Comparison of ENCODE assay signal across 25 cellular contexts in the genomic region with DNA sequence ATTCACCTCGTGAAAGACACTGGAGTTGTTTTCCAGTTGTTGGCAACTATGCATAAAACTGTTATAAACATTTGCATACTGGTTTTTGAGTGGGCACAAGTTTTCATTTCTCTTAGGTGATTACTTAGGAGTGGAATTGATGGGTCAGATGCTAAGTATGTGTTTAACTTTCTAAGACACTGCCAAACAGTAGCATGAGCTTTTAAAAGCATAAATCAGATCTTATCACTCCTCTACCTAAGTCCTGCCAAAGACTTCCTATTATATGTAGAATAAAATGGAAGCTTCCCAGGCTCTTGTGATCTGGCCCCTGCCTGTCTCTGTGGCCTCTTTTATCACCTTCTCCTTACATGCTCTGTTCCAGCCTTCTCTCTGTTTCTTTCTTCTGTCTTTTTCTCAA.
"Had no signal": no experiment of that assay in that cellular context is flagged by ENCODE, and none has a peak within 500 bp of the region (broad histone marks: within the 10 kb centered on the region; RNA-seq: fewer than 3 reads in every experiment).

No MANE protein-coding gene starts in this region.

- ATAC-seq: activated CD8-positive, alpha-beta memory T cell treated with anti-CD3 and anti-CD28 coated beads, Interleukin-2, amount 10 ng/mL, durations not matched to agents 7 days and 5 days; T-cell had no signal

- H3K4me1 Mint-ChIP-seq: activated B cell treated with CpG ODN at 0.5 μM for 24 hours; activated CD4-positive, alpha-beta T cell treated with anti-CD3 and anti-CD28 coated beads, Interleukin-2, amount 10 ng/mL, durations not matched to agents 24 days and 14 days; activated CD8-positive, alpha-beta memory T cell treated with anti-CD3 and anti-CD28 coated beads, Interleukin-2, amount 10 ng/mL, durations not matched to agents 7 days and 5 days; activated naive CD4-positive, alpha-beta T cell treated with anti-CD3 and anti-CD28 coated beads, Interleukin-2, amount 50 U/mL, for 24 hours; T-cell had no signal

- H3K4me1 ChIP-seq: colonic mucosa had no signal

- H3K4me3 Mint-ChIP-seq: activated B cell treated with CpG ODN at 0.5 μM for 24 hours; activated CD4-positive, alpha-beta T cell treated with anti-CD3 and anti-CD28 coated beads, Interleukin-2, amount 10 ng/mL, durations not matched to agents 24 days and 14 days; activated CD8-positive, alpha-beta memory T cell treated with anti-CD3 and anti-CD28 coated beads, Interleukin-2, amount 10 ng/mL, durations not matched to agents 7 days and 5 days; activated naive CD4-positive, alpha-beta T cell treated with anti-CD3 and anti-CD28 coated beads, Interleukin-2, amount 50 U/mL, for 24 hours; activated T-cell treated with anti-CD3 and anti-CD28 coated beads, Interleukin-2, amount 50 U/mL, for 24 hours; activated T-helper 1 cell treated with anti-CD3 and anti-CD28 coated beads, Interleukin-12 subunit alpha, Interleukin-12 subunit beta, Interleukin-2, Interleukin-4 antibody, amounts not matched to agents 30 ng/mL and 10 ng/mL and 1 ng/mL, durations not matched to agents 14 hours and 24 hours and 36 hours; T-cell had no signal

- H3K27ac ChIP-seq: colonic mucosa had no signal

- H3K36me3 ChIP-seq: colonic mucosa had no signal

- H3K9me3 ChIP-seq: colonic mucosa had no signal

- DNase-seq: activated B cell treated with CpG ODN at 0.5 μM for 24 hours; activated CD4-positive, alpha-beta T cell treated with anti-CD3 and anti-CD28 coated beads for 1 hour; activated CD4-positive, alpha-beta T cell treated with anti-CD3 and anti-CD28 coated beads, Interleukin-2, amount 10 ng/mL, durations not matched to agents 24 days and 14 days; activated CD4-positive, alpha-beta T cell treated with anti-CD3 and anti-CD28 coated beads, Interleukin-2, amount 50 U/mL, for 48 hours; activated CD8-positive, alpha-beta memory T cell treated with anti-CD3 and anti-CD28 coated beads, Interleukin-2, amount 10 ng/mL, durations not matched to agents 7 days and 5 days; activated effector memory CD4-positive, alpha-beta T cell treated with Interleukin-2 at 50 U/mL for 16 hours; activated naive CD4-positive, alpha-beta T cell; activated T-cell treated with anti-CD3 and anti-CD28 coated beads, Interleukin-2, amount 50 U/mL, for 24 hours; amniotic stem cell; colonic mucosa; Karpas-422; NCI-H1048; NCI-H1417; NCI-H1930; NCI-H2171 treated with DMSO at 0.1 percent for 48 hours; NCI-H226; NCI-H526 treated with DMSO at 0.1 percent for 48 hours; NK-92 treated with Interleukin-12 subunit alpha and Interleukin-12 subunit beta, amount 100 ng/mL, for 24 hours; OCI-M1; SHP77 treated with DMSO at 0.1 percent for 48 hours; T-cell; T-helper 2 cell; T1000 had no signal

- H3K4me3 ChIP-seq: colonic mucosa had no signal

- H3K9me3 Mint-ChIP-seq: activated B cell treated with CpG ODN at 0.5 μM for 24 hours; activated CD4-positive, alpha-beta T cell treated with anti-CD3 and anti-CD28 coated beads, Interleukin-2, amount 10 ng/mL, durations not matched to agents 24 days and 14 days; activated naive CD4-positive, alpha-beta T cell treated with anti-CD3 and anti-CD28 coated beads, Interleukin-2, amount 50 U/mL, for 24 hours; activated T-cell treated with anti-CD3 and anti-CD28 coated beads, Interleukin-2, amount 50 U/mL, for 24 hours had no signal

- H3K27me3 ChIP-seq: colonic mucosa had no signal

- H3K36me3 Mint-ChIP-seq: activated CD8-positive, alpha-beta memory T cell treated with anti-CD3 and anti-CD28 coated beads, Interleukin-2, amount 10 ng/mL, durations not matched to agents 7 days and 5 days; activated naive CD4-positive, alpha-beta T cell treated with anti-CD3 and anti-CD28 coated beads, Interleukin-2, amount 50 U/mL, for 24 hours; T-cell had no signal

- H3K27ac Mint-ChIP-seq: activated B cell treated with CpG ODN at 0.5 μM for 24 hours; activated CD4-positive, alpha-beta T cell treated with anti-CD3 and anti-CD28 coated beads, Interleukin-2, amount 10 ng/mL, durations not matched to agents 24 days and 14 days; activated CD8-positive, alpha-beta memory T cell treated with anti-CD3 and anti-CD28 coated beads, Interleukin-2, amount 10 ng/mL, durations not matched to agents 7 days and 5 days; activated naive CD4-positive, alpha-beta T cell treated with anti-CD3 and anti-CD28 coated beads, Interleukin-2, amount 50 U/mL, for 24 hours; activated T-cell treated with anti-CD3 and anti-CD28 coated beads, Interleukin-2, amount 50 U/mL, for 24 hours; activated T-helper 1 cell treated with anti-CD3 and anti-CD28 coated beads, Interleukin-12 subunit alpha, Interleukin-12 subunit beta, Interleukin-2, Interleukin-4 antibody, amounts not matched to agents 30 ng/mL and 10 ng/mL and 1 ng/mL, durations not matched to agents 14 hours and 24 hours and 36 hours; T-cell had no signal
